In genomic region chr2:179020156-179020750, GRCh38 we compare ENCODE assay signal across 10 cellular contexts. TPM values are rescaled to one million over a fixed set of nuclear protein-coding genes. Genes with fewer than 3 reads are reported as not detected.
DNase-seq lines count a peak whose midpoint lies in the region; ATAC-seq and TF ChIP-seq lines count a peak whose summit lies in the region.
"Had no signal": no experiment of that assay in that cellular context is flagged by ENCODE, and none has a peak within 500 bp of the region (broad histone marks: within the 10 kb centered on the region; RNA-seq: fewer than 3 reads in every experiment).

No MANE protein-coding gene starts in this region.

- H3K4me3 Mint-ChIP-seq in activated naive CD4-positive, alpha-beta T cell treated with anti-CD3 and anti-CD28 coated beads, Interleukin-2, amount 10 ng/mL, durations not matched to agents 7 days and 5 days = no peak overlapping the region

- no peaks in the 10 kb centered on the region for H3K4me1 ChIP-seq in vagina
- H3K4me1 ChIP-seq: parathyroid adenoma had no signal

- intact Hi-C loops in vagina (cut with DNase I) = no loop called here

- peaks cover 23% of the 10 kb centered on the region for H3K4me1 Mint-ChIP-seq in activated naive CD4-positive, alpha-beta T cell treated with anti-CD3 and anti-CD28 coated beads, Interleukin-2, amount 10 ng/mL, durations not matched to agents 7 days and 5 days

- H3K27me3 ChIP-seq in vagina = no peaks in the 10 kb centered on the region

- CTCF ChIA-PET in activated naive CD4-positive, alpha-beta T cell treated with anti-CD3 and anti-CD28 coated beads, Interleukin-2, amount 10 ng/mL, durations not matched to agents 7 days and 5 days (lab: Charles Lee) = interaction anchor here (0.7 to 3.4 kb wide), 31 partner anchors 9 to 259 kb away, joined by 3 to 25 read pairs (median 4); no protein-coding TSS in a partner anchor

- no peak for TF ChIP-seq CTCF in vagina (IDR thresholded peaks at IDR 0.05)

- TF ChIP-seq POLR2A in vagina (IDR thresholded peaks at IDR 0.05) = no peak

- no peaks in the 10 kb centered on the region for H3K36me3 ChIP-seq in vagina

- H3K4me3 ChIP-seq in vagina = no peak overlapping the region
- H3K4me3 ChIP-seq: SK-N-MC had no signal

- H3K27me3 Mint-ChIP-seq in activated naive CD4-positive, alpha-beta T cell treated with anti-CD3 and anti-CD28 coated beads, Interleukin-2, amount 10 ng/mL, durations not matched to agents 7 days and 5 days = no peaks in the 10 kb centered on the region

- no peak overlapping the region for H3K27ac Mint-ChIP-seq in activated naive CD4-positive, alpha-beta T cell treated with anti-CD3 and anti-CD28 coated beads, Interleukin-2, amount 10 ng/mL, durations not matched to agents 7 days and 5 days

- peaks cover 2% of the 10 kb centered on the region for H3K9me3 Mint-ChIP-seq in activated naive CD4-positive, alpha-beta T cell treated with anti-CD3 and anti-CD28 coated beads, Interleukin-2, amount 10 ng/mL, durations not matched to agents 7 days and 5 days

- peak; percentile 77 for DNase-seq in D341Med (ENCODE audit: low spot score)
- peak; percentile 61 for DNase-seq in NCI-H82 treated with DMSO at 0.1 percent for 48 hours (lab: John Stamatoyannopoulos, UW; ENCODE audit: unreplicated experiment)
- DNase-seq in activated naive CD4-positive, alpha-beta T cell treated with anti-CD3 and anti-CD28 coated beads, Interleukin-2, amount 10 ng/mL, durations not matched to agents 7 days and 5 days = peak; percentile 61
- peak; percentile 63 for DNase-seq in left lobe of liver (ENCODE audit: low spot score)
- DNase-seq in SIG-M5 treated with dmso at 0.1 percent for 504 hours (lab: John Stamatoyannopoulos, UW; ENCODE audit: unreplicated experiment) = no peak
- DNase-seq in vagina (ENCODE audit: extremely low spot score in 2 of 2) = no peak

- peaks cover 5% of the 10 kb centered on the region for H3K36me3 Mint-ChIP-seq in activated naive CD4-positive, alpha-beta T cell treated with anti-CD3 and anti-CD28 coated beads, Interleukin-2, amount 10 ng/mL, durations not matched to agents 7 days and 5 days

- H3K9me3 ChIP-seq in vagina = no peaks in the 10 kb centered on the region

- peak; percentile 62 for ATAC-seq in GM19351 (IDR thresholded peaks at IDR 0.05; ENCODE audit: unreplicated experiment)
- peak; percentile 61 for ATAC-seq in HG03432 (IDR thresholded peaks at IDR 0.05; ENCODE audit: unreplicated experiment)
- ATAC-seq in left lobe of liver = peak; percentile 98

- no peak overlapping the region for H3K27ac ChIP-seq in vagina
- H3K27ac ChIP-seq: parathyroid adenoma, SK-N-MC had no signal

RNA-seq across cellular contexts. Expression of gene CCDC141, which starts 29.7 kb away (rescaled TPM):
- total RNA-seq in left lobe of liver (0.38 TPM), vagina (2.0 TPM)

Comparison
In these comparisons a context has a peak if more than half of its experiments do, and no peak if none do; other contexts are left out.
1. DNase-seq: peak in D341Med (single experiment), NCI-H82 treated with DMSO at 0.1 percent for 48 hours (single experiment), activated naive CD4-positive, alpha-beta T cell treated with anti-CD3 and anti-CD28 coated beads, Interleukin-2, amount 10 ng/mL, durations not matched to agents 7 days and 5 days (single experiment) and left lobe of liver (single experiment); none in SIG-M5 treated with dmso at 0.1 percent for 504 hours (single experiment) and vagina (0 of 2).
2. Peak in every context shown above with its lines, with median percentiles within 50 percentile points of each other: ATAC-seq.